In the genomic region with DNA sequence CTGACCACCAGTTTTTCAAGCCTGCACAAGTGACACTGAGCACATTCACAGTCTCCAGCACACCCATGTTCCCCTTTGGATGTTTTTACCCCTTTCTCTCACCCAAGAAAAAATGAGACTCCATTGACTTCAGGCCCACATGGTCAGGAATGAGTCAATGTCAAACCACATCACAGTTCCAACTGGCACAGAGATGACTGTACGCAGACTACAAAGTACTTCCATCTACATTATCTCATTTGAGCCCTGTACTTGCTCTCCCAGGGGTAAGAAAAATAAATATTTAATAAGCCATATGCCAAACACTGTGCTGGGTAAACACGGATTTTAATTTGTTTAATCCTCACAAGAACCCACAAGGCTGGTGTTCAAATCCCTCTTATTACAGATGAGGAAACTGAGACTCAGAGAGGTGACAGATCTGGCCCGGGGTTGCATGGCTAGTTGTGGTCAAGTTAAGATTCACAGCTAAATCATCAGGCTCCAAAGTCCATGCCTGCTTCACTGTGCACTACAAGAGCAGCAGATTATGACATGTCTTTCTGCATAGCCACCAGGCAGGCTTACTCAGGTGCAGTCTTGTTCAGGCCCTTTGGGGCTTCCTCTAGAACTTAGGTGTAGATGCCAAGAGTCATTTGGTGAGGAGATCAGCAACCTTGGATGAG, we compare ENCODE assay signal across 11 cellular contexts.
A peak's percentile ranks its signal among the peaks of the same experiment; 100 is the strongest.
DNase-seq lines count a peak whose midpoint lies in the region; ATAC-seq and TF ChIP-seq lines count a peak whose summit lies in the region.
"Had no signal": no experiment of that assay in that cellular context is flagged by ENCODE, and none has a peak within 500 bp of the region (broad histone marks: within the 10 kb centered on the region; RNA-seq: fewer than 3 reads in every experiment).

No MANE protein-coding gene starts in this region.

- no peak overlapping the region for H3K27ac ChIP-seq in PC-3 (ENCODE audit: low read length)
- H3K27ac ChIP-seq in RWPE1: no peak overlapping the region

- no peaks in the 10 kb centered on the region for H3K36me3 Mint-ChIP-seq in effector memory CD8-positive, alpha-beta T cell (ENCODE audit: insufficient read depth)

- no peaks in the 10 kb centered on the region for H3K9me2 ChIP-seq in PC-3 (replicated peaks; ENCODE audit: low read length)

- no peaks in the 10 kb centered on the region for H3K79me2 ChIP-seq in PC-3 (ENCODE audit: low read length)

- no peaks in the 10 kb centered on the region for H3K4me1 Mint-ChIP-seq in effector memory CD8-positive, alpha-beta T cell (ENCODE audit: low read depth in 2 of 2)
- H3K4me1 Mint-ChIP-seq: T-helper 17 cell had no signal

- H2AFZ ChIP-seq in PC-3 (ENCODE audit: low read length): no peak overlapping the region

- no peak overlapping the region for H3K9ac ChIP-seq in PC-3 (ENCODE audit: low read length)

- H3F3A ChIP-seq in PC-3 (ENCODE audit: low read length, unreplicated experiment): no peaks in the 10 kb centered on the region

- BruUV-seq in PC-3 (replicated peaks; lab: Mats Ljungman, UMichigan): no TSS peak

- H3K9me3 ChIP-seq in PC-3 (ENCODE audit: low read length): no peaks in the 10 kb centered on the region

- no peaks in the 10 kb centered on the region for H3K9me3 Mint-ChIP-seq in effector memory CD8-positive, alpha-beta T cell

- no peaks in the 10 kb centered on the region for H3K36me3 ChIP-seq in PC-3 (ENCODE audit: low read depth, low read length)

- DNase-seq in A172 (ENCODE audit: low spot score) (peak; percentile 4), PC-3 (peak; percentile 13), RWPE1 (ENCODE audit: low spot score) (no peak), NCI-H1092 (lab: John Stamatoyannopoulos, UW) (no peak), cerebellar cortex (ENCODE audit: low spot score) (no peak)
- DNase-seq in effector memory CD8-positive, alpha-beta T cell: no peak
- DNase-seq: cerebellar nuclear complex, DMS 273 treated with DMSO at 0.1 percent for 48 hours, T-helper 17 cell had no signal

- H3K27me3 Mint-ChIP-seq in effector memory CD8-positive, alpha-beta T cell: peaks cover 0 to 7% of the 10 kb centered on the region in 2 donors

- ATAC-seq in GM18868 (IDR thresholded peaks at IDR 0.05; ENCODE audit: unreplicated experiment) (peak; percentile 98), HG02840 (IDR thresholded peaks at IDR 0.05; ENCODE audit: low FRiP score, unreplicated experiment) (peak; percentile 83), PC-3 (no peak)
- no peak for ATAC-seq in effector memory CD8-positive, alpha-beta T cell (replicated peaks)
- ATAC-seq: T-helper 17 cell had no signal

- intact Hi-C loops in PC-3 (cut with micrococcal nuclease): no loop called here

- no peak overlapping the region for H3K27ac Mint-ChIP-seq in effector memory CD8-positive, alpha-beta T cell
- H3K27ac Mint-ChIP-seq: T-helper 17 cell had no signal

- H3K4me3 Mint-ChIP-seq in effector memory CD8-positive, alpha-beta T cell: no peak overlapping the region
- H3K4me3 Mint-ChIP-seq: T-helper 17 cell had no signal

- no peak overlapping the region for H3K4me2 ChIP-seq in PC-3 (ENCODE audit: low read length)

- H4K20me1 ChIP-seq in PC-3 (ENCODE audit: low read length): no peaks in the 10 kb centered on the region

- H3K27me3 ChIP-seq in PC-3 (ENCODE audit: low read length): no peaks in the 10 kb centered on the region

- H3K4me3 ChIP-seq in PC-3 (ENCODE audit: low read length): no peak overlapping the region

- H3K4me1 ChIP-seq in PC-3 (ENCODE audit: insufficient read depth, low read length): no peaks in the 10 kb centered on the region

- POLR2A ChIA-PET in PC-3 (lab: Charles Lee; ENCODE audit: unreplicated experiment): no interaction called here
- POLR2A ChIA-PET in RWPE1 (lab: Yijun Ruan, JAX; ENCODE audit: low non-redundant PET): no interaction called here

- TF ChIP-seq CTCF in PC-3 (conservative IDR thresholded peaks at IDR 0.05; ENCODE audit: low read depth, low read length): no peak
- TF ChIP-seq CTCF in RWPE1 (conservative IDR thresholded peaks at IDR 0.05; ENCODE audit: low read depth): no peak

- CTCF ChIA-PET in PC-3 (lab: Charles Lee) (no interaction called here), RWPE1 (lab: Yijun Ruan, JAX) (no interaction called here)

Comparison
In these comparisons a context has a peak if more than half of its experiments do, and no peak if none do; other contexts are left out.
1. DNase-seq: peak in A172 (single experiment) and PC-3 (single experiment); none in RWPE1 (single experiment), effector memory CD8-positive, alpha-beta T cell (0 of 3), NCI-H1092 (single experiment) and cerebellar cortex (single experiment).
2. ATAC-seq: peak in GM18868 (single experiment) and HG02840 (single experiment); none in PC-3 (single experiment) and effector memory CD8-positive, alpha-beta T cell (single experiment).